27 cellular contexts compared by ENCODE assay signal in genomic region chr11:77276271-77276670, GRCh38. TPM values are rescaled to one million over a fixed set of nuclear protein-coding genes. Genes with fewer than 3 reads are reported as not detected.
A peak's percentile ranks its signal among the peaks of the same experiment; 100 is the strongest.
DNase-seq lines count a peak whose midpoint lies in the region; ATAC-seq, FAIRE-seq and TF ChIP-seq lines count a peak whose summit lies in the region.
"Had no signal": no experiment of that assay in that cellular context is flagged by ENCODE, and none has a peak within 500 bp of the region (broad histone marks: within the 10 kb centered on the region; RNA-seq: fewer than 3 reads in every experiment).

No MANE protein-coding gene starts in this region.

- H3K4me1 ChIP-seq in GM23338 (ENCODE audit: insufficient read depth) (no peaks in the 10 kb centered on the region), astrocyte (ENCODE audit: insufficient read depth, low read length) (no peaks in the 10 kb centered on the region)

- no peaks in the 10 kb centered on the region for H3K27me3 Mint-ChIP-seq in GM23338 (ENCODE audit: insufficient read depth, low read depth, poor library complexity)
- H3K27me3 Mint-ChIP-seq in astrocyte (ENCODE audit: low read depth, unreplicated experiment): peaks cover 12% of the 10 kb centered on the region

- no peaks in the 10 kb centered on the region for H3K27me3 ChIP-seq in GM23338 (ENCODE audit: insufficient read depth)
- no peaks in the 10 kb centered on the region for H3K27me3 ChIP-seq in astrocyte (ENCODE audit: insufficient read depth, low read length)
- H3K27me3 ChIP-seq in WERI-Rb-1 (ENCODE audit: insufficient read depth, low read depth, severe bottlenecking): no peaks in the 10 kb centered on the region

- H2AFZ ChIP-seq in GM23338 (peak overlapping the region; percentile 63), astrocyte (ENCODE audit: low read depth, low read length) (no peak overlapping the region)

- H3K9me2 ChIP-seq in GM23338 (ENCODE audit: insufficient read depth): peaks cover 4% of the 10 kb centered on the region; the same call in 1 of the 2 replicates

- H3K4me2 ChIP-seq in GM23338 (no peak overlapping the region), astrocyte (ENCODE audit: low read length) (no peak overlapping the region)
- H3K4me2 ChIP-seq: KMS-11 had no signal

- ATAC-seq in GM23338 (no peak), HG03432 (IDR thresholded peaks at IDR 0.05; ENCODE audit: unreplicated experiment) (no peak), GM21576 (IDR thresholded peaks at IDR 0.05; ENCODE audit: unreplicated experiment) (no peak)
- ATAC-seq: Panc1 had no signal

- no peak overlapping the region for H3K27ac ChIP-seq in GM23338 (ENCODE audit: low read depth)
- no peak overlapping the region for H3K27ac ChIP-seq in astrocyte (ENCODE audit: low read depth, low read length)
- H3K27ac ChIP-seq in WERI-Rb-1: no peak overlapping the region
- H3K27ac ChIP-seq: KMS-11, RWPE1 had no signal

- no peaks in the 10 kb centered on the region for H4K20me1 ChIP-seq in GM23338 (replicated peaks; ENCODE audit: insufficient read depth)
- H4K20me1 ChIP-seq in astrocyte (ENCODE audit: insufficient read depth, low read length): no peaks in the 10 kb centered on the region

- TF ChIP-seq CTCF in GM23338 (conservative IDR thresholded peaks at IDR 0.05; ENCODE audit: low read depth in 2 of 2) (no peak), astrocyte (IDR thresholded peaks at IDR 0.05; ENCODE audit: insufficient read depth, low read depth, low read length) (no peak), WERI-Rb-1 (IDR thresholded peaks at IDR 0.05; ENCODE audit: low read depth, low read length) (no peak), foreskin fibroblast (IDR thresholded peaks at IDR 0.05; ENCODE audit: low read depth, low read length) (no peak)

- H3K9me3 Mint-ChIP-seq in GM23338 (no peaks in the 10 kb centered on the region), astrocyte (ENCODE audit: unreplicated experiment) (peaks cover 2% of the 10 kb centered on the region)
- H3K9me3 Mint-ChIP-seq: CD4-positive, CD25-positive, alpha-beta regulatory T cell had no signal

- DNase-seq in GM23338 (ENCODE audit: low spot score) (no peak), MV-4-11 (lab: John Stamatoyannopoulos, UW) (peak; percentile 69), astrocyte (ENCODE audit: low read depth) (peak; percentile 28), iris pigment epithelial cell (ENCODE audit: low read depth) (peak; percentile 42), WERI-Rb-1 (no peak), foreskin fibroblast (no peak)
- DNase-seq: CD4-positive, CD25-positive, alpha-beta regulatory T cell; GOT3; HCEC 1CT; MM.1S; NCI-H1105; NCI-H1436 treated with DMSO at 0.1 percent for 48 hours; NCI-H1930; NCI-H2107; NCI-H446; NCI-H524 treated with DMSO at 0.1 percent for 48 hours; SHP77 had no signal

- H3K79me2 ChIP-seq in GM23338 (replicated peaks; ENCODE audit: insufficient read depth): no peaks in the 10 kb centered on the region
- no peaks in the 10 kb centered on the region for H3K79me2 ChIP-seq in astrocyte (ENCODE audit: insufficient read depth, low read length)

- no peak overlapping the region for H3K9ac ChIP-seq in astrocyte (ENCODE audit: low read length)
- H3K9ac ChIP-seq: KMS-11 had no signal

- H3K27ac Mint-ChIP-seq in GM23338 (no peak overlapping the region), astrocyte (ENCODE audit: unreplicated experiment) (no peak overlapping the region)
- H3K27ac Mint-ChIP-seq: CD4-positive, CD25-positive, alpha-beta regulatory T cell; IgD-negative memory B cell had no signal

- H3K4me1 Mint-ChIP-seq in GM23338: no peaks in the 10 kb centered on the region
- H3K4me1 Mint-ChIP-seq in astrocyte (ENCODE audit: low read depth, unreplicated experiment): peaks cover 5% of the 10 kb centered on the region
- H3K4me1 Mint-ChIP-seq: CD4-positive, CD25-positive, alpha-beta regulatory T cell; IgD-negative memory B cell had no signal

- no peak overlapping the region for H3K4me3 Mint-ChIP-seq in GM23338
- no peak overlapping the region for H3K4me3 Mint-ChIP-seq in astrocyte (ENCODE audit: unreplicated experiment)
- H3K4me3 Mint-ChIP-seq: CD4-positive, CD25-positive, alpha-beta regulatory T cell; IgD-negative memory B cell had no signal

- no peaks in the 10 kb centered on the region for H3F3A ChIP-seq in GM23338 (replicated peaks; ENCODE audit: low read depth)

- H3K36me3 Mint-ChIP-seq in GM23338 (ENCODE audit: low read depth) (no peaks in the 10 kb centered on the region), astrocyte (ENCODE audit: low read depth, unreplicated experiment) (no peaks in the 10 kb centered on the region)
- H3K36me3 Mint-ChIP-seq: CD4-positive, CD25-positive, alpha-beta regulatory T cell; IgD-negative memory B cell had no signal

- FAIRE-seq in astrocyte (lab: Jason Lieb, UNC): no peak
- FAIRE-seq: D721Med had no signal

- no peak overlapping the region for H3K4me3 ChIP-seq in GM23338
- no peak overlapping the region for H3K4me3 ChIP-seq in astrocyte (ENCODE audit: insufficient read depth, low read depth, low read length)
- H3K4me3 ChIP-seq in WERI-Rb-1 (ENCODE audit: low read depth, low read length): no peak overlapping the region
- H3K4me3 ChIP-seq in foreskin fibroblast (ENCODE audit: low read depth in 1 of 2, low read length in 2 of 2): no peak overlapping the region

- H3K9me3 ChIP-seq in astrocyte (ENCODE audit: insufficient read depth, low read depth, low read length) (no peaks in the 10 kb centered on the region), WERI-Rb-1 (ENCODE audit: severe bottlenecking) (no peaks in the 10 kb centered on the region)

- H3K36me3 ChIP-seq in GM23338 (ENCODE audit: insufficient read depth) (no peaks in the 10 kb centered on the region), astrocyte (ENCODE audit: insufficient read depth, low read length) (no peaks in the 10 kb centered on the region), WERI-Rb-1 (no peaks in the 10 kb centered on the region)

TF ChIP-seq in GM23338, 12 proteins besides CTCF, POLR2A, EP300 and RAD21 (continues in another document):
- TF ChIP-seq EZH2 (IDR thresholded peaks at IDR 0.05; ENCODE audit: low read depth, unreplicated experiment) (no peak), NANOG (IDR thresholded peaks at IDR 0.05; ENCODE audit: borderline replicate concordance) (no peak), ZNF462 (CRISPR knock-in tag; IDR thresholded peaks at IDR 0.05) (no peak), CREB1 (CRISPR knock-in tag; IDR thresholded peaks at IDR 0.05; ENCODE audit: low read depth) (no peak), ZNF331 (CRISPR knock-in tag; IDR thresholded peaks at IDR 0.05; ENCODE audit: low read depth) (no peak), STAT1 (IDR thresholded peaks at IDR 0.05; ENCODE audit: unreplicated experiment) (no peak)

RNA-seq across cellular contexts. Expression of gene GDPD4, which starts 25.2 kb away (rescaled TPM):
- total RNA-seq in GM23338 (2014; rRNA removed; shearing (Covaris generic)): not detected in 2 replicates
- polyA plus RNA-seq in GM23338 (2016; fragmentation: Nextera tagmentation; extraction: Ambion mirVana): not detected in 2 replicates
- not detected in 2 replicates for total RNA-seq in astrocyte
- total RNA-seq: A172; CD4-positive, CD25-positive, alpha-beta regulatory T cell; SK-MEL-5 had no signal
- polyA plus RNA-seq: BJ; CD4-positive, CD25-positive, alpha-beta regulatory T cell; IgD-negative memory B cell had no signal

Comparison
In these comparisons a context has a peak if more than half of its experiments do, and no peak if none do; other contexts are left out.
1. DNase-seq: peak in MV-4-11 (single experiment), astrocyte (single experiment) and iris pigment epithelial cell (single experiment); none in GM23338 (single experiment), WERI-Rb-1 (single experiment) and foreskin fibroblast (0 of 2).